ENCODE assay signal across 16 cellular contexts in genomic region chr11:130603585-130603906, GRCh38.
"Had no signal": no experiment of that assay in that cellular context is flagged by ENCODE, and none has a peak within 500 bp of the region (broad histone marks: within the 10 kb centered on the region; RNA-seq: fewer than 3 reads in every experiment).

No MANE protein-coding gene starts in this region.

- H3K9me3 Mint-ChIP-seq: natural killer cell treated with Interleukin-12 subunit alpha and Interleukin-12 subunit beta and Interleukin-15 and Interleukin-18, amount 100 ng/mL, for 72 hours had no signal

- H3K27me3 ChIP-seq: esophagus muscularis mucosa, gastrocnemius medialis, heart right ventricle, right atrium auricular region, upper lobe of right lung had no signal

- H3K4me3 ChIP-seq: esophagus muscularis mucosa, gastrocnemius medialis, heart right ventricle, psoas muscle, right atrium auricular region, upper lobe of right lung had no signal

- H3K27ac ChIP-seq: epithelial cell of prostate, gastrocnemius medialis, psoas muscle, right atrium auricular region, upper lobe of right lung had no signal

- H3K4me3 Mint-ChIP-seq: natural killer cell treated with Interleukin-12 subunit alpha and Interleukin-12 subunit beta and Interleukin-15 and Interleukin-18, amount 100 ng/mL, for 72 hours had no signal

- DNase-seq: central memory CD4-positive, alpha-beta T cell; effector memory CD4-positive, alpha-beta T cell; gastrocnemius medialis; heart right ventricle; hypothalamus; kidney glomerular epithelial cell; occipital lobe; psoas muscle; stimulated activated CD4-positive, alpha-beta T cell treated with anti-CD3 and anti-CD28 coated beads, Interleukin-12 subunit alpha, Interleukin-12 subunit beta, amount 100 ng/mL, for 4 hours; stimulated activated naive CD4-positive, alpha-beta T cell; upper lobe of right lung had no signal

- ATAC-seq: gastrocnemius medialis; heart right ventricle; left lobe of liver; natural killer cell treated with Interleukin-12 subunit alpha and Interleukin-12 subunit beta and Interleukin-15 and Interleukin-18, amount 100 ng/mL, for 72 hours; psoas muscle; upper lobe of right lung had no signal

- H3K4me1 ChIP-seq: psoas muscle had no signal

- H3K36me3 ChIP-seq: esophagus muscularis mucosa, gastrocnemius medialis, heart right ventricle, right atrium auricular region, upper lobe of right lung had no signal

- H3K9me3 ChIP-seq: esophagus muscularis mucosa, gastrocnemius medialis, heart right ventricle, psoas muscle, right atrium auricular region, upper lobe of right lung had no signal

- H3K36me3 Mint-ChIP-seq: natural killer cell treated with Interleukin-12 subunit alpha and Interleukin-12 subunit beta and Interleukin-15 and Interleukin-18, amount 100 ng/mL, for 72 hours had no signal

- H3K27ac Mint-ChIP-seq: natural killer cell treated with Interleukin-12 subunit alpha and Interleukin-12 subunit beta and Interleukin-15 and Interleukin-18, amount 100 ng/mL, for 72 hours had no signal
